Comparison of ENCODE assay signal across 13 cellular contexts in the genomic region with DNA sequence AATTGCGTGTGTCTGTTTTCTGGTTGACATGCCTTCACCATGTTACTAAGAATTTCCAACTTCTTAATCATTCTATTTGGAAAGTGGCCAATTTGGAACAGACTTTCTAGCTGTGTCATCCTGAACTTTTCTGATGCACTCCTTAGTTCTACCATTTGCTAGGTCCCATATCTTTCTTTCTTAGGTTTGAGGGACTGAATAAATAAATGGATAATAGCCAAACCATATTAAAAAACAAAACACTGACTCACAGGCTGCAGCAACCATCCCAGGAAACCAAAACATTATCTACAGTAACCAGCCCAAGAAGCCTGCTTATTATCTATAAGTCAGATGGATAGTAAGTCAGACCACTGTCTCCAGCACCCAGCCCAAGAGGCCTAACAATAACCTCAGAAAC. TPM values are rescaled to one million over a fixed set of nuclear protein-coding genes. Genes with fewer than 3 reads are reported as not detected.
DNase-seq lines count a peak whose midpoint lies in the region; ATAC-seq and TF ChIP-seq lines count a peak whose summit lies in the region.
"Had no signal": no experiment of that assay in that cellular context is flagged by ENCODE, and none has a peak within 500 bp of the region (broad histone marks: within the 10 kb centered on the region; RNA-seq: fewer than 3 reads in every experiment).

No MANE protein-coding gene starts in this region.

- peak overlapping the region in 1 of 2 experiments; percentile 69; a peak in 2 of 4 replicates for H4K8ac ChIP-seq in IMR-90 (ENCODE audit: low read depth in 2 of 2, low read length in 2 of 2)

- POLR2A ChIA-PET in IMR-90 (lab: Charles Lee; ENCODE audit: unreplicated experiment) = no interaction called here

- ATAC-seq in IMR-90 (ENCODE audit: low read depth) = peak; percentile 56
- no peak for ATAC-seq in HG03442 (IDR thresholded peaks at IDR 0.05; ENCODE audit: unreplicated experiment)
- ATAC-seq: mucosa of descending colon had no signal

- no peak overlapping the region for H3K4me3 ChIP-seq in ACC112 (ENCODE audit: low read depth, low read length)
- H3K4me3 ChIP-seq in IMR-90 (ENCODE audit: insufficient read depth, low read depth, low read length) = no peak overlapping the region
- H3K4me3 ChIP-seq: mucosa of descending colon had no signal

- no peak overlapping the region for H2AK9ac ChIP-seq in IMR-90 (replicated peaks; ENCODE audit: low read depth, low read length, poor library complexity)

- no peak for TF ChIP-seq RAD21 in IMR-90 (IDR thresholded peaks at IDR 0.05; ENCODE audit: low read length)

- no peaks in the 10 kb centered on the region for H3K9me3 ChIP-seq in IMR-90 (ENCODE audit: control insufficient read depth, insufficient read depth, low read length)
- H3K9me3 ChIP-seq: mucosa of descending colon had no signal

- CTCF ChIA-PET in IMR-90 (lab: Yijun Ruan, JAX) = interaction anchor here (0.8 kb wide), 1 partner anchor 22 kb away, joined by 3 read pairs; no protein-coding TSS in a partner anchor

- peak overlapping the region; percentile 6; the same call in 1 of the 2 replicates for H3K14ac ChIP-seq in IMR-90 (replicated peaks; ENCODE audit: low read depth, low read length)

- H3K9ac ChIP-seq in IMR-90 (ENCODE audit: low read depth, low read length) = no peak overlapping the region

- DNase-seq in IMR-90 (peak; percentile 96), brain pericyte (ENCODE audit: low read depth, low spot score) (peak; percentile 51), kidney glomerular epithelial cell (lab: John Stamatoyannopoulos, UW) (peak; percentile 90), NCI-H345 (lab: John Stamatoyannopoulos, UW) (no peak), NCI-H146 treated with DMSO at 0.1 percent for 48 hours (lab: John Stamatoyannopoulos, UW; ENCODE audit: unreplicated experiment) (no peak), NCI-H1436 (lab: John Stamatoyannopoulos, UW) (no peak)
- DNase-seq: CD4-positive, alpha-beta T cell; GOT3; mucosa of descending colon; NCI-H2171 treated with DMSO at 0.1 percent for 48 hours had no signal

- H4K91ac ChIP-seq in IMR-90 (ENCODE audit: insufficient read depth, low read depth, low read length) = peak overlapping the region; percentile 64

- H3K36me3 ChIP-seq in ACC112 (ENCODE audit: insufficient read depth, low read length) (no peaks in the 10 kb centered on the region), IMR-90 (ENCODE audit: control insufficient read depth, insufficient read depth, low read length) (no peaks in the 10 kb centered on the region)

- peaks cover 55% of the 10 kb centered on the region for H3K4me1 ChIP-seq in ACC112 (ENCODE audit: control insufficient read depth, insufficient read depth, low read length, unreplicated experiment)
- H3K4me1 ChIP-seq in IMR-90 (ENCODE audit: control insufficient read depth, insufficient read depth, low read length) = peaks cover 20% of the 10 kb centered on the region

- H3K79me1 ChIP-seq in IMR-90 (ENCODE audit: low read depth in 1 of 2, low read length in 2 of 2) = no peaks in the 10 kb centered on the region

- intact Hi-C loops in IMR-90 (cut with micrococcal nuclease) = no loop called here

- H4K5ac ChIP-seq in IMR-90 (ENCODE audit: low read depth, low read length) = peak overlapping the region; percentile 72; the same call in 1 of the 2 replicates

- peak overlapping the region; percentile 77 for H2BK5ac ChIP-seq in IMR-90 (ENCODE audit: low read depth, low read length, poor library complexity, severe bottlenecking)

- no peak for TF ChIP-seq POLR2A in IMR-90 (IDR thresholded peaks at IDR 0.05; ENCODE audit: low read depth, low read length)

- dilution Hi-C loops in IMR-90 (cut with HindIII; ENCODE audit: low sequenced_read_pairs, unreplicated experiment) = no loop called here

- H3K23ac ChIP-seq in IMR-90 (ENCODE audit: low read depth, low read length) = peak overlapping the region; percentile 36

- in situ Hi-C loops in IMR-90 (cut with MboI; ENCODE audit: low sequenced_read_pairs) = no loop called here

- H3K18ac ChIP-seq in IMR-90 (ENCODE audit: low read depth, low read length) = peak overlapping the region; percentile 89

- no CpG with 5 or more reads among the region's 1 CpG for WGBS in IMR-90 (ENCODE audit: extremely low coverage in 2 of 2, insufficient read length in 1 of 2), 2 experiments

- H2BK15ac ChIP-seq in IMR-90 (ENCODE audit: low read depth, low read length) = peak overlapping the region; percentile 53; the same call in 1 of the 3 replicates

- H3K9me1 ChIP-seq in IMR-90 (ENCODE audit: insufficient read depth, low read length) = peaks cover 11% of the 10 kb centered on the region; the same call in 1 of the 2 replicates

- no TSS peak for BruUV-seq in IMR-90 (replicated peaks; lab: Mats Ljungman, UMichigan)

- TF ChIP-seq CTCF in IMR-90 (conservative IDR thresholded peaks at IDR 0.05; ENCODE audit: low read depth, low read length) = no peak

- no peak overlapping the region for H2AFZ ChIP-seq in ACC112 (ENCODE audit: low read length, unreplicated experiment)
- no peak overlapping the region for H2AFZ ChIP-seq in IMR-90 (replicated peaks; ENCODE audit: low read length, poor library complexity)

- peak overlapping the region; percentile 13; the same call in 1 of the 2 replicates for H2AK5ac ChIP-seq in IMR-90 (ENCODE audit: low read depth, low read length)

- no peak overlapping the region for H3K56ac ChIP-seq in IMR-90 (ENCODE audit: extremely low read depth, insufficient read depth, low read length)

- H2BK120ac ChIP-seq in IMR-90 (ENCODE audit: low read depth, low read length) = peak overlapping the region; percentile 50

- H3K27ac ChIP-seq in ACC112 (ENCODE audit: low read depth, low read length) (peak overlapping the region; percentile 78), IMR-90 (ENCODE audit: insufficient read depth, low read length) (peak overlapping the region; percentile 80)

- peak overlapping the region; percentile 66 for H3K4ac ChIP-seq in IMR-90 (ENCODE audit: low read depth, low read length)

- peak overlapping the region; percentile 67 for H2BK20ac ChIP-seq in IMR-90 (ENCODE audit: low read depth, low read length)

- peak overlapping the region; percentile 39; the same call in 1 of the 2 replicates for H3K4me2 ChIP-seq in IMR-90 (ENCODE audit: low read depth, low read length)

- no peaks in the 10 kb centered on the region for H3K27me3 ChIP-seq in ACC112 (ENCODE audit: insufficient read depth, low read length)
- H3K27me3 ChIP-seq in IMR-90 (ENCODE audit: control insufficient read depth, insufficient read depth, low read length) = no peaks in the 10 kb centered on the region

- no peaks in the 10 kb centered on the region for H4K20me1 ChIP-seq in IMR-90 (ENCODE audit: insufficient read depth, low read length)

- no peaks in the 10 kb centered on the region for H3K79me2 ChIP-seq in ACC112 (ENCODE audit: control insufficient read depth, insufficient read depth, low read length, unreplicated experiment)

TF ChIP-seq in IMR-90, 13 proteins besides CTCF, POLR2A, EP300 and RAD21:
- TF ChIP-seq FOS (IDR thresholded peaks at IDR 0.05; ENCODE audit: low read depth, low read length) = no peak
- TF ChIP-seq MAFK (IDR thresholded peaks at IDR 0.05; ENCODE audit: low read depth, low read length) = peak; percentile 42; the same call in 1 of the 2 replicates
- peak; percentile 91 for TF ChIP-seq NFE2L2 (IDR thresholded peaks at IDR 0.05; ENCODE audit: low read depth, low read length)
- 0 out of 2 replicates have a peak, but pooled peaks have one; percentile 2 for TF ChIP-seq CEBPB (IDR thresholded peaks at IDR 0.05; ENCODE audit: low read depth, low read length)

RNA-seq across cellular contexts. Expression of gene PLET1, which starts 57.5 kb away (rescaled TPM):
- total RNA-seq in IMR-90 (2012; rRNA removed) = not detected in 2 replicates
- polyA plus RNA-seq in IMR-90 (2012; rRNA removed) = not detected in 2 replicates
- polyA plus RNA-seq in IMR-90 (2012; cell fraction: cytosol; rRNA removed) = not detected in 2 replicates
- polyA plus RNA-seq in IMR-90 (2012; cell fraction: nucleus; rRNA removed; ENCODE audit: low replicate concordance) = not detected in 2 replicates
- total RNA-seq: CD4-positive, alpha-beta T cell; mucosa of descending colon; ureter had no signal

Comparison
In these comparisons a context has a peak if more than half of its experiments do, and no peak if none do; other contexts are left out.
1. DNase-seq: peak in IMR-90 (single experiment), brain pericyte (single experiment) and kidney glomerular epithelial cell (single experiment); none in NCI-H345 (single experiment), NCI-H146 treated with DMSO at 0.1 percent for 48 hours (single experiment) and NCI-H1436 (single experiment).